8 cellular contexts compared by ENCODE assay signal in the genomic region with DNA sequence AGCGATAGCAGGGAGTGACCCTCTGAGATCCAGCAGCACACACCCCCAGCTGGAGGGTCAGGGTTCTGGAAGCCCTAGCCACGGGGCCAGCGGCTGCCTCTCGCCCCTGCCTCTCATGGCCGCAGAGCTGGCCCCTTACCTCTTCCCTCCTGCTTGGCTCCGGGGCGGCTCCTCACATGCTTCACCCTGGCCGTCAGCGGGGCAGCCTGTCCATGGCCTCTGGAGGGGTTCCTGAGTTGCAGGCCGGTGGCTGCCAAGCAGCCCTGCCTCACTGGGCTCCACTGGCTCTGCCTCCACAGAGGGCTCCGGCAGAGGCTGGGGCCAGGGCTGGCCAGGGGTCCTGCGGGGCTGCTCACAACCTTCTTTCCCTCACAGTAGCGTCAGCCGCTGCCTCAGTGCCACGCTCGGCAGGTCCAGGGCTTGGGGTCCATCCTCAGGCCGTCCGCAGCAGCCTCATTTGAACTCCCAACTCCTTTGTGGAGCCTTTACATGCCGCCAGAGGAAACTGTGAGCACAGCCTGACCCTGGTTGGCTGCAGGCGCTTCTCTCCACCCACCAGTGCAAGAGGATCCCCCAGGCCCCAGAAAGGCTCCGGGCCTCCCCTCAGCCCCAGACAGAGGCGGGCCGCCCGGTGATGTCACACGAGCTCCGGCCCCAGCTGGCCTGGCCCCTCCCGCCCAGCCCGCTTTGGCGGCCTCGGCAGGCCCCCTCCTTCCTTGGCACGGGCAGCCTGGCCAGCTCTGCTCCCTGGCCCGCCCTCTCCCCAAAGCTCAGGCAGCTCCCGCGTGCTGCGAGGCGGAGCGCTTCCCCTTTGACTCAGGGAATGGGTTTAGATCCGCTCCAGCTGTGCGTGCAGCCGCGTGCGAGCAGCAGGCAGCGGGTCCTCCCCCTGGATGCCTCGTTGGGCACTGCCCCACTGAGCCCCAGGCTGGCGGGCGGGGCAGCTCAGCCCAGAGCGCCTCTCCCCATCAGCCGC. TPM values are rescaled to one million over a fixed set of nuclear protein-coding genes. Genes with fewer than 3 reads are reported as not detected.
A peak's percentile ranks its signal among the peaks of the same experiment; 100 is the strongest.
DNase-seq lines count a peak whose midpoint lies in the region; ATAC-seq and TF ChIP-seq lines count a peak whose summit lies in the region.

A gene with protein sequence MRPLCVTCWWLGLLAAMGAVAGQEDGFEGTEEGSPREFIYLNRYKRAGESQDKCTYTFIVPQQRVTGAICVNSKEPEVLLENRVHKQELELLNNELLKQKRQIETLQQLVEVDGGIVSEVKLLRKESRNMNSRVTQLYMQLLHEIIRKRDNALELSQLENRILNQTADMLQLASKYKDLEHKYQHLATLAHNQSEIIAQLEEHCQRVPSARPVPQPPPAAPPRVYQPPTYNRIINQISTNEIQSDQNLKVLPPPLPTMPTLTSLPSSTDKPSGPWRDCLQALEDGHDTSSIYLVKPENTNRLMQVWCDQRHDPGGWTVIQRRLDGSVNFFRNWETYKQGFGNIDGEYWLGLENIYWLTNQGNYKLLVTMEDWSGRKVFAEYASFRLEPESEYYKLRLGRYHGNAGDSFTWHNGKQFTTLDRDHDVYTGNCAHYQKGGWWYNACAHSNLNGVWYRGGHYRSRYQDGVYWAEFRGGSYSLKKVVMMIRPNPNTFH (minus strand): TSS at position 460 of the 976 bp plus-strand sequence. CDS start 13,904 bp downstream, outside the sequence.

- H3K9ac ChIP-seq in Karpas-422 (ENCODE audit: low read length) = no peak within 1 kb of the TSS

- H3K27ac ChIP-seq in ACC112 (ENCODE audit: low read depth, low read length) (peak within 1 kb of the TSS; percentile 66), body of pancreas (peak within 1 kb of the TSS in 3 of 4 donors; percentile 19 to 65 (median 41)), Karpas-422 (ENCODE audit: low read length) (no peak within 1 kb of the TSS)

- WGBS in body of pancreas, 2 donors = 18 to 21% methylated on average over 14 to 48 of the region's 48 CpGs

- H3K4me2 ChIP-seq in Karpas-422 (ENCODE audit: low read depth, low read length, poor library complexity, severe bottlenecking) = no peak within 1 kb of the TSS

- H3K9me3 ChIP-seq in body of pancreas (no peaks in the 10 kb centered on the region), Karpas-422 (ENCODE audit: low read length) (no peaks in the 10 kb centered on the region)

- H3K4me3 ChIP-seq in ACC112 (ENCODE audit: low read depth, low read length) (peak within 1 kb of the TSS; percentile 78), body of pancreas (no peak within 1 kb of the TSS), Karpas-422 (ENCODE audit: low read length) (no peak within 1 kb of the TSS)

- peak; percentile 82 for ATAC-seq in body of pancreas

- H3K79me2 ChIP-seq in ACC112 (ENCODE audit: control insufficient read depth, insufficient read depth, low read length, unreplicated experiment) (peaks cover 5% of the 10 kb centered on the region), Karpas-422 (ENCODE audit: low read length) (no peaks in the 10 kb centered on the region)

- peak in 2 of 3 donors; percentile 35 to 46 for TF ChIP-seq POLR2A in body of pancreas (IDR thresholded peaks at IDR 0.05)

- DNase-seq in GM13977 (ENCODE audit: low spot score) (peak; percentile 73), NCI-H345 (lab: John Stamatoyannopoulos, UW) (peak; percentile 82), body of pancreas (peak; percentile 62 to 77 (median 74)), hypothalamus (lab: John Stamatoyannopoulos, UW) (peak; percentile 22 to 98 (median 89)), posterior cingulate gyrus (peak; percentile 79 to 99 (median 88)), OCI-M2 (lab: John Stamatoyannopoulos, UW; ENCODE audit: unreplicated experiment) (no peak), Karpas-422 (no peak)

- peaks cover 10% of the 10 kb centered on the region for H3K4me1 ChIP-seq in ACC112 (ENCODE audit: control insufficient read depth, insufficient read depth, low read length, unreplicated experiment)
- H3K4me1 ChIP-seq in body of pancreas = peaks cover 17% of the 10 kb centered on the region
- no peaks in the 10 kb centered on the region for H3K4me1 ChIP-seq in Karpas-422 (ENCODE audit: low read length)

- no peaks in the 10 kb centered on the region for H3K27me3 ChIP-seq in ACC112 (ENCODE audit: insufficient read depth, low read length)
- no peaks in the 10 kb centered on the region for H3K27me3 ChIP-seq in body of pancreas
- no peaks in the 10 kb centered on the region for H3K27me3 ChIP-seq in Karpas-422 (ENCODE audit: low read length)

- intact Hi-C loops in body of pancreas (cut with DNase I) = no loop called here
- intact Hi-C loops in posterior cingulate gyrus (cut with DNase I) = loop anchor here (10.0 kb wide), 1 partner anchor 62 kb away; no protein-coding TSS in a partner anchor

- H2AFZ ChIP-seq in ACC112 (ENCODE audit: low read length, unreplicated experiment) (peak within 1 kb of the TSS; percentile 57), Karpas-422 (ENCODE audit: low read length) (no peak within 1 kb of the TSS)

- peaks cover 7% of the 10 kb centered on the region for H4K20me1 ChIP-seq in Karpas-422 (ENCODE audit: insufficient read depth, low read depth, low read length)

- H3K9me2 ChIP-seq in Karpas-422 (replicated peaks; ENCODE audit: insufficient read depth, low read length) = no peaks in the 10 kb centered on the region

- TF ChIP-seq CTCF in GM13977 (IDR thresholded peaks at IDR 0.05; ENCODE audit: extremely low read depth, insufficient read depth, missing control alignments) (no peak), body of pancreas (IDR thresholded peaks at IDR 0.05) (no peak)

- in situ Hi-C loops in GM13977 (cut with MboI; ENCODE audit: low pct_unique_long_range_greater_than_20kb, low sequenced_read_pairs, unreplicated experiment) = no loop called here

- H3K36me3 ChIP-seq in ACC112 (ENCODE audit: insufficient read depth, low read length) (no peaks in the 10 kb centered on the region), body of pancreas (replicated peaks in 1 of 2; ENCODE audit: insufficient read depth in 1 of 2, low read depth in 2 of 2) (no peaks in the 10 kb centered on the region), Karpas-422 (ENCODE audit: insufficient read depth, low read length) (no peaks in the 10 kb centered on the region)

RNA-seq across cellular contexts. Expression of the gene that starts here (rescaled TPM):
- 1 to 10 TPM; 3.1 to 7.6 TPM for total RNA-seq in body of pancreas
- total RNA-seq in Karpas-422 (2014; rRNA removed; shearing (Covaris generic); ENCODE audit: low replicate concordance) = not detected in 2 replicates

Comparison
In these comparisons a context has a peak if more than half of its experiments do, and no peak if none do; other contexts are left out.
1. DNase-seq: peak in GM13977 (single experiment), NCI-H345 (single experiment), body of pancreas (4 of 4), hypothalamus (51 of 51) and posterior cingulate gyrus (10 of 10); none in OCI-M2 (single experiment) and Karpas-422 (single experiment).